8 cellular contexts compared by ENCODE assay signal in the genomic region with DNA sequence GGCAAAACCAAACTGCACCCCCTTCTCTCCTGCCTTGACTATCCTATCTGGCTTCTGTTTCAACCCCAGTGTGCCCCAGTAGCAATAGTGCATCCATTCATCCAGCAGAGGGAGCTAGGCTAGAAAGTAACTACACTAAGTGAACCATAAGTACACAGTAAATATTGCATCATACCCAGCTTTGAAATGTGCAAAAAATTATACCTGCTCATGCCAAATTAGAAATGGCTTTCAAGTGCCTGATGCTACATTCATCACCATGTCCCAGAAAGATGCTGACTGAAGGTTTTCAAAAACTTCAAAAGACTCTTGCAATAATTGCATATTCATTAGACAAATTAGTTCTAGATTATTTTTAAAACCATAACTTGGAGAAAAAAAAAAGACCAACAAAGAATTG.
DNase-seq lines count a peak whose midpoint lies in the region; ATAC-seq and TF ChIP-seq lines count a peak whose summit lies in the region.

No MANE protein-coding gene starts in this region.

- peak; percentile 74 for DNase-seq in Ammon's horn (ENCODE audit: low spot score)
- DNase-seq in NCI-H1092 (lab: John Stamatoyannopoulos, UW) = peak; percentile 43
- peak; percentile 83 for DNase-seq in SK-N-MC (ENCODE audit: low read depth, low spot score)
- peak; percentile 83 for DNase-seq in epithelial cell of esophagus (ENCODE audit: low read depth)
- peak; percentile 44 for DNase-seq in mucosa of gallbladder (ENCODE audit: low spot score)
- no peak for DNase-seq in occipital lobe (lab: John Stamatoyannopoulos, UW)

- no peak overlapping the region for H3K9ac ChIP-seq in SK-N-MC (ENCODE audit: insufficient read length)

- H3K36me3 ChIP-seq in SK-N-MC (ENCODE audit: insufficient read depth, low read length) = no peaks in the 10 kb centered on the region

- H3K4me3 ChIP-seq in SK-N-MC (no peak overlapping the region), epithelial cell of esophagus (ENCODE audit: low read length) (no peak overlapping the region)

- peak; percentile 97 for ATAC-seq in GM18508 (IDR thresholded peaks at IDR 0.05; ENCODE audit: insufficient read depth, unreplicated experiment)
- ATAC-seq in HG02852 (IDR thresholded peaks at IDR 0.05; ENCODE audit: unreplicated experiment) = peak; percentile 97

- peak; percentile 95 for TF ChIP-seq CTCF in epithelial cell of esophagus (IDR thresholded peaks at IDR 0.05; ENCODE audit: insufficient read depth, low read depth, low read length, missing control alignments)

- peak overlapping the region; percentile 75 for H3K27ac ChIP-seq in SK-N-MC

- H3K9me3 ChIP-seq in SK-N-MC (ENCODE audit: low read depth, low read length) = no peaks in the 10 kb centered on the region
